ENCODE assay signal across 13 cellular contexts in the genomic region with DNA sequence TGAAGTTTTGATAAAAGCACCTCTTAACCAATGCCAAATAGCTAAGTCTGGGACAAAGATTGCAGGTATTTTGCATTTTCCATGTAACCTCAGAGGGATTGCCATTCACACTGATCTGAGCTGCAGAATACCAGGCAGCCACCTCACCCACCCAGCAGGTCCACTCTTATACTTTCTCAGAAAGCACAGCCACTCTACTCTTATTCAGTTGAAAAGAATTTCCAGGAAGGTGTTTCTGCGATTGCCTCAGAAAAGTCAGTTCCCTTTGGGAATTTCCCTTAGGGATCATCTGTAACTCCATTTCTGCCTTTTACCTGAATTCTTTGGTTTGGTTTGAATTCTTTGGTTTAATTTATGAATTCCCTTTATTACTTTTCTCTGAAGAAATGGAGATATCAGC. TPM values are rescaled to one million over a fixed set of nuclear protein-coding genes. Genes with fewer than 3 reads are reported as not detected.
A peak's percentile ranks its signal among the peaks of the same experiment; 100 is the strongest.
DNase-seq lines count a peak whose midpoint lies in the region; ATAC-seq, FAIRE-seq and TF ChIP-seq lines count a peak whose summit lies in the region.
"Had no signal": no experiment of that assay in that cellular context is flagged by ENCODE, and none has a peak within 500 bp of the region (broad histone marks: within the 10 kb centered on the region; RNA-seq: fewer than 3 reads in every experiment).

No MANE protein-coding gene starts in this region.

- H3K36me3 ChIP-seq in PC-3 (ENCODE audit: low read depth, low read length), result no peaks in the 10 kb centered on the region
- H3K36me3 ChIP-seq in bronchial epithelial cell (ENCODE audit: control insufficient read depth, insufficient read depth, low read length), result no peaks in the 10 kb centered on the region
- no peaks in the 10 kb centered on the region for H3K36me3 ChIP-seq in tibial nerve

- no peak; the same call in 1 of the 2 replicates for ATAC-seq in PC-3

- no peaks in the 10 kb centered on the region for H3K9me2 ChIP-seq in PC-3 (replicated peaks; ENCODE audit: low read length)

- H3K27ac Mint-ChIP-seq in activated T-cell treated with anti-CD3 and anti-CD28 coated beads, Interleukin-2, amount 50 U/mL, for 24 hours, result peak overlapping the region; percentile 92

- no peaks in the 10 kb centered on the region for H3F3A ChIP-seq in PC-3 (ENCODE audit: low read length, unreplicated experiment)

- H3K4me1 Mint-ChIP-seq in activated T-cell treated with anti-CD3 and anti-CD28 coated beads, Interleukin-2, amount 50 U/mL, for 24 hours (ENCODE audit: low read depth), result peaks cover 56% of the 10 kb centered on the region

- H3K4me3 Mint-ChIP-seq in activated T-cell treated with anti-CD3 and anti-CD28 coated beads, Interleukin-2, amount 50 U/mL, for 24 hours, result peak overlapping the region; percentile 80

- H3K36me3 Mint-ChIP-seq in activated T-cell treated with anti-CD3 and anti-CD28 coated beads, Interleukin-2, amount 50 U/mL, for 24 hours (ENCODE audit: low read depth), result peaks cover 1% of the 10 kb centered on the region

- 62 to 77% methylated on average over 1 of the region's 1 CpG for WGBS in tibial nerve, 2 donors

- FAIRE-seq in bronchial epithelial cell (lab: Jason Lieb, UNC), result no peak
- FAIRE-seq: endothelial cell of umbilical vein, islet of Langerhans, urothelium cell line had no signal

- H3K27me3 Mint-ChIP-seq in activated T-cell treated with anti-CD3 and anti-CD28 coated beads, Interleukin-2, amount 50 U/mL, for 24 hours, result no peaks in the 10 kb centered on the region

- CTCF ChIA-PET in PC-3 (lab: Charles Lee), result no interaction called here

- no peak overlapping the region for H2AFZ ChIP-seq in PC-3 (ENCODE audit: low read length)
- H2AFZ ChIP-seq: parathyroid adenoma had no signal

- TF ChIP-seq CTCF in PC-3 (conservative IDR thresholded peaks at IDR 0.05; ENCODE audit: low read depth, low read length) (no peak), bronchial epithelial cell (IDR thresholded peaks at IDR 0.05; ENCODE audit: insufficient read depth, low read length, severe bottlenecking) (no peak), tibial nerve (IDR thresholded peaks at IDR 0.05) (no peak)

- no peaks in the 10 kb centered on the region for H3K79me2 ChIP-seq in PC-3 (ENCODE audit: low read length)
- H3K79me2 ChIP-seq: parathyroid adenoma had no signal

- no peaks in the 10 kb centered on the region for H3K9me3 Mint-ChIP-seq in activated T-cell treated with anti-CD3 and anti-CD28 coated beads, Interleukin-2, amount 50 U/mL, for 24 hours

- no peaks in the 10 kb centered on the region for H3K27me3 ChIP-seq in PC-3 (ENCODE audit: low read length)
- no peaks in the 10 kb centered on the region for H3K27me3 ChIP-seq in bronchial epithelial cell (ENCODE audit: control insufficient read depth, insufficient read depth, low read length)
- no peaks in the 10 kb centered on the region for H3K27me3 ChIP-seq in tibial nerve

- no peaks in the 10 kb centered on the region for H3K9me3 ChIP-seq in PC-3 (ENCODE audit: low read length)
- H3K9me3 ChIP-seq in tibial nerve, result no peaks in the 10 kb centered on the region

- TF ChIP-seq EP300 in tibial nerve (IDR thresholded peaks at IDR 0.05), result no peak

- POLR2A ChIA-PET in PC-3 (lab: Charles Lee; ENCODE audit: unreplicated experiment), result interaction anchor here (0.7 kb wide), 1 partner anchor 37 kb away, joined by 11 read pairs; no protein-coding TSS in a partner anchor

- no peak for TF ChIP-seq POLR2A in tibial nerve (IDR thresholded peaks at IDR 0.05)

- BruUV-seq in PC-3 (replicated peaks; lab: Mats Ljungman, UMichigan), result no TSS peak

- H3K27ac ChIP-seq in PC-3 (ENCODE audit: low read length) (no peak overlapping the region), tibial nerve (no peak overlapping the region)
- H3K27ac ChIP-seq: parathyroid adenoma had no signal

- intact Hi-C loops in PC-3 (cut with micrococcal nuclease), result no loop called here

- H3K4me3 ChIP-seq in PC-3 (ENCODE audit: low read length) (no peak overlapping the region), bronchial epithelial cell (ENCODE audit: low read depth, low read length) (no peak overlapping the region), tibial nerve (no peak overlapping the region)

- H3K9ac ChIP-seq in PC-3 (ENCODE audit: low read length), result no peak overlapping the region
- H3K9ac ChIP-seq: parathyroid adenoma had no signal

- H3K4me2 ChIP-seq in PC-3 (ENCODE audit: low read length), result peak overlapping the region; percentile 5; the same call in 1 of the 2 replicates

- H3K4me1 ChIP-seq in PC-3 (ENCODE audit: insufficient read depth, low read length), result peaks cover 12% of the 10 kb centered on the region
- peaks cover 0 to 9% (median 0%) of the 10 kb centered on the region in 4 donors for H3K4me1 ChIP-seq in tibial nerve
- H3K4me1 ChIP-seq: parathyroid adenoma had no signal

- no peak for DNase-seq in activated T-cell treated with anti-CD3 and anti-CD28 coated beads, Interleukin-2, amount 50 U/mL, for 24 hours
- no peak for DNase-seq in activated T-cell treated with anti-CD3 and anti-CD28 coated beads, Interleukin-2, amount 50 U/mL, for 48 hours
- DNase-seq in PC-3, result peak; percentile 61
- peak; percentile 88 for DNase-seq in bronchial epithelial cell (ENCODE audit: low read depth)
- peak; percentile 85 for DNase-seq in renal cortical epithelial cell (ENCODE audit: low read depth)
- DNase-seq in NCI-H2196 treated with DMSO at 0.1 percent for 48 hours (lab: John Stamatoyannopoulos, UW; ENCODE audit: unreplicated experiment), result no peak
- DNase-seq in HPDE6-E6E7 (ENCODE audit: extremely low spot score), result no peak
- DNase-seq in tibial nerve (ENCODE audit: low spot score in 2 of 2), result no peak
- DNase-seq: NCI-H345 had no signal

- no peaks in the 10 kb centered on the region for H4K20me1 ChIP-seq in PC-3 (ENCODE audit: low read length)

RNA-seq across cellular contexts. Expression of a gene that starts 0.9 kb away (rescaled TPM):
- total RNA-seq in PC-3 (2014; rRNA removed) (not detected in 2 replicates), bronchial epithelial cell (0.51 TPM in 1 of 2 replicates, not detected in the other), renal cortical epithelial cell (0.85 and 5.6 TPM in 2 replicates), tibial nerve (10 to 100 TPM; 25.3 to 41.4 (median 33.1) TPM)
- total RNA-seq: endothelial cell of umbilical vein had no signal

Comparison
In these comparisons a context has a peak if more than half of its experiments do, and no peak if none do; other contexts are left out.
1. DNase-seq: peak in PC-3 (single experiment), bronchial epithelial cell (single experiment) and renal cortical epithelial cell (single experiment); none in activated T-cell treated with anti-CD3 and anti-CD28 coated beads, Interleukin-2, amount 50 U/mL, for 24 hours (single experiment), activated T-cell treated with anti-CD3 and anti-CD28 coated beads, Interleukin-2, amount 50 U/mL, for 48 hours (0 of 2), NCI-H2196 treated with DMSO at 0.1 percent for 48 hours (single experiment), HPDE6-E6E7 (single experiment) and tibial nerve (0 of 2).